In genomic region chr12:6974180-6974579, GRCh38 we compare ENCODE assay signal across 1 cellular context.
TF ChIP-seq lines count a peak whose summit lies in the region.

No MANE protein-coding gene starts in this region.

TF ChIP-seq in GM23338, 12 proteins besides CTCF, POLR2A, EP300 and RAD21:
- no peak for TF ChIP-seq EZH2 (IDR thresholded peaks at IDR 0.05; ENCODE audit: low read depth, unreplicated experiment)
- TF ChIP-seq EZH2phosphoT487 (IDR thresholded peaks at IDR 0.05; ENCODE audit: unreplicated experiment), result no peak
- no peak for TF ChIP-seq ETS1 (IDR thresholded peaks at IDR 0.05)
- TF ChIP-seq ZNF331 (CRISPR knock-in tag; IDR thresholded peaks at IDR 0.05; ENCODE audit: low read depth), result no peak
- no peak for TF ChIP-seq NANOG (IDR thresholded peaks at IDR 0.05; ENCODE audit: borderline replicate concordance)
- no peak for TF ChIP-seq CREB1 (CRISPR knock-in tag; IDR thresholded peaks at IDR 0.05; ENCODE audit: low read depth)
- TF ChIP-seq ZNF114 (CRISPR knock-in tag; IDR thresholded peaks at IDR 0.05), result no peak
- no peak for TF ChIP-seq REST (IDR thresholded peaks at IDR 0.05; ENCODE audit: unreplicated experiment)
- no peak for TF ChIP-seq ZNF462 (CRISPR knock-in tag; IDR thresholded peaks at IDR 0.05)
- no peak for TF ChIP-seq JUNB (IDR thresholded peaks at IDR 0.05; ENCODE audit: unreplicated experiment)
- TF ChIP-seq POLR2AphosphoS5 (IDR thresholded peaks at IDR 0.05; ENCODE audit: low read depth), result no peak
- TF ChIP-seq STAT1 (IDR thresholded peaks at IDR 0.05; ENCODE audit: unreplicated experiment), result no peak
